In the genomic region with DNA sequence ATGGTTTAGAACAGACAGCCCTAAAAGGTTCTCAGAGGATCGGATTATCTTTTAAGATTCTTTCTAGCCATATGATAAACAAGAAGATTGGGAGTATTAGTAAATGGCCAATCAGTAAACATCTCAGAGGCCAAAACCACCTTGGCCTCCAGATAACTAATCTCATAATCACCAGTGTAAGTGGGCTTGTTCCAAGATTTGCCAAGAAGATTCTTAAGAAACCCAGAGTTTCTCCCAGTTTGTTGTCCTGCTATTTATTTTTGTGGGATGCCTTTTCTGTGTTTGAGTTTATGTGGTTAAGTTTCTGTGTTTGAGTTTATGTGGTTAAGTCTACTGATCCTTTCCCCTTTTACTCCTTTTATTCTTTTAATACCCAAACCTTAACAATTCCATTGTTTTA, we compare ENCODE assay signal across 26 cellular contexts.
DNase-seq lines count a peak whose midpoint lies in the region; ATAC-seq, FAIRE-seq and TF ChIP-seq lines count a peak whose summit lies in the region.
"Had no signal": no experiment of that assay in that cellular context is flagged by ENCODE, and none has a peak within 500 bp of the region (broad histone marks: within the 10 kb centered on the region; RNA-seq: fewer than 3 reads in every experiment).

No MANE protein-coding gene starts in this region.

- peak overlapping the region; percentile 20 for H3K27ac Mint-ChIP-seq in neural crest cell (ENCODE audit: unreplicated experiment)
- H3K27ac Mint-ChIP-seq: CD4-positive, alpha-beta T cell; IgD-negative memory B cell had no signal

- H3K4me1 Mint-ChIP-seq in neural crest cell, result peaks cover 6% of the 10 kb centered on the region
- H3K4me1 Mint-ChIP-seq: IgD-negative memory B cell had no signal

- intact Hi-C loops in body of pancreas (cut with DNase I), result no loop called here

- no peaks in the 10 kb centered on the region for H3K27me3 ChIP-seq in body of pancreas
- H3K27me3 ChIP-seq: BLaER1 had no signal

- H3K4me1 ChIP-seq in body of pancreas, result no peaks in the 10 kb centered on the region
- H3K4me1 ChIP-seq: A549, BLaER1 had no signal

- H3K27me3 Mint-ChIP-seq in neural crest cell (ENCODE audit: low read depth), result no peaks in the 10 kb centered on the region
- H3K27me3 Mint-ChIP-seq: CD4-positive, alpha-beta T cell; IgD-negative memory B cell had no signal

- H3K27ac ChIP-seq in body of pancreas, result no peak overlapping the region
- H3K27ac ChIP-seq: A549, BLaER1 had no signal

- peak; percentile 95 for FAIRE-seq in D721Med (lab: Jason Lieb, UNC)
- FAIRE-seq: A549, G401.6, GM12892, HTR-8/SVneo had no signal

- no peak for TF ChIP-seq POLR2A in body of pancreas (IDR thresholded peaks at IDR 0.05)

- H3K36me3 Mint-ChIP-seq in neural crest cell (ENCODE audit: low read depth), result no peaks in the 10 kb centered on the region

- no peaks in the 10 kb centered on the region for H3K9me3 ChIP-seq in body of pancreas
- H3K9me3 ChIP-seq: A549, BLaER1, SK-N-SH had no signal

- ATAC-seq in body of pancreas, result no peak
- ATAC-seq: A549, Panc1 had no signal

- H3K4me3 ChIP-seq in fibroblast of the aortic adventitia (ENCODE audit: low read depth, low read length) (no peak overlapping the region), body of pancreas (no peak overlapping the region)
- H3K4me3 ChIP-seq: A549, BLaER1 had no signal

- no peaks in the 10 kb centered on the region for H3K9me3 Mint-ChIP-seq in neural crest cell
- H3K9me3 Mint-ChIP-seq: CD4-positive, alpha-beta T cell had no signal

- DNase-seq in D721Med (ENCODE audit: insufficient read length, low spot score) (no peak), NCI-H524 treated with DMSO at 0.1 percent for 48 hours (lab: John Stamatoyannopoulos, UW) (peak; percentile 11), fibroblast of the aortic adventitia (ENCODE audit: low read depth) (peak; percentile 26), neural crest cell (ENCODE audit: low read depth, low spot score) (no peak), Ammon's horn (ENCODE audit: low spot score) (no peak), DMS79 (lab: John Stamatoyannopoulos, UW) (no peak), body of pancreas (no peak), NCI-H2171 treated with DMSO at 0.1 percent for 48 hours (lab: John Stamatoyannopoulos, UW) (no peak)
- DNase-seq: CD4-positive, alpha-beta T cell; COR-L47; DMS153; GOT3; NCI-H1694 treated with DMSO at 0.1 percent for 48 hours; NCI-H2081 treated with DMSO at 0.1 percent for 48 hours; NCI-H446; NCI-H526 treated with DMSO at 0.1 percent for 48 hours; NK-92 treated with Interleukin-12 subunit alpha and Interleukin-12 subunit beta, amount 100 ng/mL, for 24 hours; SIG-M5; SK-N-SH had no signal

- 80 to 88% methylated on average over 1 of the region's 1 CpG for WGBS in body of pancreas, 2 donors

- no peak overlapping the region for H3K4me3 Mint-ChIP-seq in neural crest cell
- H3K4me3 Mint-ChIP-seq: CD4-positive, alpha-beta T cell; IgD-negative memory B cell had no signal

- no peaks in the 10 kb centered on the region for H3K36me3 ChIP-seq in body of pancreas (replicated peaks in 1 of 2; ENCODE audit: insufficient read depth in 1 of 2, low read depth in 2 of 2)
- H3K36me3 ChIP-seq: BLaER1 had no signal

- TF ChIP-seq CTCF in D721Med (IDR thresholded peaks at IDR 0.05; ENCODE audit: insufficient read depth, missing control alignments), result no peak
- TF ChIP-seq CTCF in fibroblast of the aortic adventitia (IDR thresholded peaks at IDR 0.05; ENCODE audit: insufficient read depth, low read length), result no peak
- no peak for TF ChIP-seq CTCF in neural crest cell (conservative IDR thresholded peaks at IDR 0.05)
- no peak for TF ChIP-seq CTCF in body of pancreas (IDR thresholded peaks at IDR 0.05)

Comparison
In these comparisons a context has a peak if more than half of its experiments do, and no peak if none do; other contexts are left out.
1. DNase-seq: peak in NCI-H524 treated with DMSO at 0.1 percent for 48 hours (single experiment) and fibroblast of the aortic adventitia (single experiment); none in D721Med (single experiment), neural crest cell (single experiment), Ammon's horn (single experiment), DMS79 (single experiment), body of pancreas (0 of 4) and NCI-H2171 treated with DMSO at 0.1 percent for 48 hours (single experiment).